ENCODE assay signal across 10 cellular contexts in the genomic region with DNA sequence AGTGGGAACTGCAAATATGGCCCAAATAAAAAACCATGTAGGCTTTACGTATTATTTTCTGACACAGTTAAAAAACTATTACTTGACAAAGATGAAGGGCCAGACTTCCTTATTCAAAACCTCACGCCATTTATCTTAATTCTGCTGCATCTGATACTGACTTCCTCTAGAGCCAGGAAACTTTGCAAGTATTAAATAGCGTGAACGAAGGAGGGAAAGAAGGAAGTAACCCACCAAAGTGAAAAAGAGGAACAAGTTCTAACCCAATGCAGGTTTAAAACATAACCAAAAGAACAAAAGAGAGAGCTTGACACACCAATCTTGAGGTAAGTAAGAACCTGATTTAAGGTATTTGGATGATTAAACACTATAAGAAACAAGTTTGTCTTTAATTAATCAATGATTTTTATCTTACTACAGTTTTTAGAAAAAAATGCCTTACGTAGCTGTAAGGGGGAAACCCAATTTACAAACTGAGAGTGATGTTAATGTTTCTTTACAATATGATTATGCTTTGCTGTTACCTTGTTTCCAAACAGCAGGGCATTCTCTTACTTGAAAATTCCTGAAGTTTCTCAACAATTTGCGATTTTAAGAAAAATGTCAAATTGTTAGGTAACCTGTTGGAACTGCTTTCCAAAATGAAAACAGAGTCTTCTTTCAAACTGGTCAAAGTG. TPM values are rescaled to one million over a fixed set of nuclear protein-coding genes. Genes with fewer than 3 reads are reported as not detected.
DNase-seq lines count a peak whose midpoint lies in the region; ATAC-seq and TF ChIP-seq lines count a peak whose summit lies in the region.
"Had no signal": no experiment of that assay in that cellular context is flagged by ENCODE, and none has a peak within 500 bp of the region (broad histone marks: within the 10 kb centered on the region; RNA-seq: fewer than 3 reads in every experiment).

GAPT (plus strand) TSS at position 220 of the 677 bp plus-strand sequence. CDS start 3,102 bp downstream, outside the sequence.

- no peak within 1 kb of the TSS for H3K4me2 ChIP-seq in SK-N-SH

- no peaks in the 10 kb centered on the region for H3K79me2 ChIP-seq in SK-N-SH (ENCODE audit: insufficient read depth)

- CTCF ChIA-PET in SK-N-SH (lab: Yijun Ruan, JAX): interaction anchor here (4.4 kb wide), 1 partner anchor 359 kb away, joined by 28 read pairs; no protein-coding TSS in a partner anchor

- POLR2A ChIA-PET in SK-N-SH (lab: Yijun Ruan, JAX): no interaction called here

- no peak within 1 kb of the TSS for H2AFZ ChIP-seq in SK-N-SH (ENCODE audit: low read depth)

- no peaks in the 10 kb centered on the region for H3K27me3 ChIP-seq in spleen (replicated peaks in 1 of 7)
- H3K27me3 ChIP-seq in SK-N-SH (ENCODE audit: insufficient read depth): no peaks in the 10 kb centered on the region

- H3K27ac ChIP-seq in spleen (peak within 1 kb of the TSS; percentile 44 to 87 (median 78)), SK-N-SH (ENCODE audit: low read depth in 2 of 2, low read length in 1 of 2) (no peak within 1 kb of the TSS)

- H4K20me1 ChIP-seq in SK-N-SH (ENCODE audit: insufficient read depth): no peaks in the 10 kb centered on the region

- no peak for TF ChIP-seq EP300 in SK-N-SH (IDR thresholded peaks at IDR 0.05; ENCODE audit: borderline replicate concordance in 1 of 2, low read depth in 1 of 2, low read length in 1 of 2)

- TF ChIP-seq CTCF in spleen (IDR thresholded peaks at IDR 0.05 in 8 of 11, conservative IDR thresholded peaks at IDR 0.05 in 3 of 11) (no peak), SK-N-SH (IDR thresholded peaks at IDR 0.05) (no peak)

- H3K9me2 ChIP-seq in SK-N-SH: no peaks in the 10 kb centered on the region

- no peak within 1 kb of the TSS for H3K9ac ChIP-seq in SK-N-SH

- 16 to 28% (median 18%) methylated on average over 6 of the region's 6 CpGs for WGBS in spleen, 5 donors
- 67% methylated on average over 6 of the region's 6 CpGs for WGBS in SK-N-SH (ENCODE audit: low lambda C conversion rate)

- H3K9me3 ChIP-seq in spleen (no peaks in the 10 kb centered on the region), SK-N-SH (no peaks in the 10 kb centered on the region)

- ATAC-seq in GM19397 (IDR thresholded peaks at IDR 0.05; ENCODE audit: unreplicated experiment) (peak; percentile 60), HG03095 (IDR thresholded peaks at IDR 0.05; ENCODE audit: unreplicated experiment) (peak; percentile 85)
- ATAC-seq: activated CD8-positive, alpha-beta T cell treated with anti-CD3 and anti-CD28 coated beads, Interleukin-2, amount 10 ng/mL, durations not matched to agents 7 days and 5 days had no signal

- peak in 1 of 3 donors; percentile 41 for TF ChIP-seq POLR2A in spleen (IDR thresholded peaks at IDR 0.05)

- intact Hi-C loops in spleen (cut with DNase I; ENCODE audit: low total_unique reads): loop anchor here (10.0 kb wide), 1 partner anchor 93 kb away; the partner anchor contains the start of gene RAB3C

- peak; percentile 91 for DNase-seq in SKM-1 (lab: John Stamatoyannopoulos, UW; ENCODE audit: unreplicated experiment)
- no peak for DNase-seq in spleen
- no peak for DNase-seq in SK-N-SH
- no peak for DNase-seq in activated T-cell treated with anti-CD3 and anti-CD28 coated beads for 4 hours
- DNase-seq in NK-92 (lab: John Stamatoyannopoulos, UW; ENCODE audit: unreplicated experiment): no peak
- no peak for DNase-seq in NCI-H187 (lab: John Stamatoyannopoulos, UW)
- DNase-seq: activated CD8-positive, alpha-beta T cell treated with anti-CD3 and anti-CD28 coated beads, Interleukin-2, amount 10 ng/mL, durations not matched to agents 7 days and 5 days; NCI-H2029 had no signal

- H3K4me1 ChIP-seq in spleen (peaks cover 0 to 50% (median 17%) of the 10 kb centered on the region in 6 donors), SK-N-SH (ENCODE audit: control insufficient read depth in 1 of 2, insufficient read depth in 2 of 2, low read depth in 1 of 2, low read length in 1 of 2) (no peaks in the 10 kb centered on the region; a peak in 1 of 4 replicates)

- peaks cover 0 to 21% (median 4%) of the 10 kb centered on the region in 6 donors for H3K36me3 ChIP-seq in spleen
- H3K36me3 ChIP-seq in SK-N-SH (replicated peaks in 1 of 2; ENCODE audit: control insufficient read depth in 1 of 2, insufficient read depth in 2 of 2, low read length in 1 of 2): no peaks in the 10 kb centered on the region

- TF ChIP-seq RAD21 in SK-N-SH (IDR thresholded peaks at IDR 0.05; ENCODE audit: low read length): no peak

- H3F3A ChIP-seq in SK-N-SH (replicated peaks; ENCODE audit: insufficient read depth): no peaks in the 10 kb centered on the region

- H3K4me3 ChIP-seq in spleen: peak within 1 kb of the TSS in 7 of 8 donors; percentile 13 to 58 (median 26)
- no peak within 1 kb of the TSS for H3K4me3 ChIP-seq in SK-N-SH (ENCODE audit: low read depth in 2 of 2, low read length in 1 of 2)

TF ChIP-seq in SK-N-SH, 30 proteins besides CTCF, POLR2A, EP300 and RAD21:
- TF ChIP-seq, protein P1, sequence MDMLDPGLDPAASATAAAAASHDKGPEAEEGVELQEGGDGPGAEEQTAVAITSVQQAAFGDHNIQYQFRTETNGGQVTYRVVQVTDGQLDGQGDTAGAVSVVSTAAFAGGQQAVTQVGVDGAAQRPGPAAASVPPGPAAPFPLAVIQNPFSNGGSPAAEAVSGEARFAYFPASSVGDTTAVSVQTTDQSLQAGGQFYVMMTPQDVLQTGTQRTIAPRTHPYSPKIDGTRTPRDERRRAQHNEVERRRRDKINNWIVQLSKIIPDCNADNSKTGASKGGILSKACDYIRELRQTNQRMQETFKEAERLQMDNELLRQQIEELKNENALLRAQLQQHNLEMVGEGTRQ (IDR thresholded peaks at IDR 0.05; ENCODE audit: borderline replicate concordance, low read depth, low read length): no peak
- no peak for TF ChIP-seq ZBTB33 (IDR thresholded peaks at IDR 0.05; ENCODE audit: borderline replicate concordance, low read depth)
- no peak for TF ChIP-seq FOXM1 (IDR thresholded peaks at IDR 0.05; ENCODE audit: low read depth)
- TF ChIP-seq JUND (IDR thresholded peaks at IDR 0.05): no peak
- TF ChIP-seq TEAD4 (IDR thresholded peaks at IDR 0.05; ENCODE audit: borderline replicate concordance, insufficient read depth): no peak
- TF ChIP-seq FOSL2 (IDR thresholded peaks at IDR 0.05; ENCODE audit: borderline replicate concordance, low read depth): no peak
- no peak for TF ChIP-seq GATA2 (CRISPR knock-in tag; IDR thresholded peaks at IDR 0.05)
- no peak for TF ChIP-seq POLR2AphosphoS5 (IDR thresholded peaks at IDR 0.05; ENCODE audit: low read depth, low read length)
- no peak for TF ChIP-seq CHD2 (IDR thresholded peaks at IDR 0.05; ENCODE audit: low read length, partially characterized antibody)
- no peak for TF ChIP-seq ELF1 (IDR thresholded peaks at IDR 0.05)
- no peak for TF ChIP-seq SMC3 (IDR thresholded peaks at IDR 0.05; ENCODE audit: low read depth, low read length)
- no peak for TF ChIP-seq NRF1 (IDR thresholded peaks at IDR 0.05; ENCODE audit: low read depth, low read length)
- TF ChIP-seq EZH2phosphoT487 (IDR thresholded peaks at IDR 0.05; ENCODE audit: borderline replicate concordance, low read depth): no peak
- TF ChIP-seq, protein P2, sequence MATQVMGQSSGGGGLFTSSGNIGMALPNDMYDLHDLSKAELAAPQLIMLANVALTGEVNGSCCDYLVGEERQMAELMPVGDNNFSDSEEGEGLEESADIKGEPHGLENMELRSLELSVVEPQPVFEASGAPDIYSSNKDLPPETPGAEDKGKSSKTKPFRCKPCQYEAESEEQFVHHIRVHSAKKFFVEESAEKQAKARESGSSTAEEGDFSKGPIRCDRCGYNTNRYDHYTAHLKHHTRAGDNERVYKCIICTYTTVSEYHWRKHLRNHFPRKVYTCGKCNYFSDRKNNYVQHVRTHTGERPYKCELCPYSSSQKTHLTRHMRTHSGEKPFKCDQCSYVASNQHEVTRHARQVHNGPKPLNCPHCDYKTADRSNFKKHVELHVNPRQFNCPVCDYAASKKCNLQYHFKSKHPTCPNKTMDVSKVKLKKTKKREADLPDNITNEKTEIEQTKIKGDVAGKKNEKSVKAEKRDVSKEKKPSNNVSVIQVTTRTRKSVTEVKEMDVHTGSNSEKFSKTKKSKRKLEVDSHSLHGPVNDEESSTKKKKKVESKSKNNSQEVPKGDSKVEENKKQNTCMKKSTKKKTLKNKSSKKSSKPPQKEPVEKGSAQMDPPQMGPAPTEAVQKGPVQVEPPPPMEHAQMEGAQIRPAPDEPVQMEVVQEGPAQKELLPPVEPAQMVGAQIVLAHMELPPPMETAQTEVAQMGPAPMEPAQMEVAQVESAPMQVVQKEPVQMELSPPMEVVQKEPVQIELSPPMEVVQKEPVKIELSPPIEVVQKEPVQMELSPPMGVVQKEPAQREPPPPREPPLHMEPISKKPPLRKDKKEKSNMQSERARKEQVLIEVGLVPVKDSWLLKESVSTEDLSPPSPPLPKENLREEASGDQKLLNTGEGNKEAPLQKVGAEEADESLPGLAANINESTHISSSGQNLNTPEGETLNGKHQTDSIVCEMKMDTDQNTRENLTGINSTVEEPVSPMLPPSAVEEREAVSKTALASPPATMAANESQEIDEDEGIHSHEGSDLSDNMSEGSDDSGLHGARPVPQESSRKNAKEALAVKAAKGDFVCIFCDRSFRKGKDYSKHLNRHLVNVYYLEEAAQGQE (IDR thresholded peaks at IDR 0.05; ENCODE audit: low read depth, low read length): no peak
- no peak for TF ChIP-seq SIN3A (IDR thresholded peaks at IDR 0.05; ENCODE audit: borderline replicate concordance, low read depth, low read length)
- no peak for TF ChIP-seq NFIC (IDR thresholded peaks at IDR 0.05; ENCODE audit: borderline replicate concordance)

RNA-seq across cellular contexts. Expression of gene GAPT, which starts in this region (rescaled TPM):
- total RNA-seq in spleen: 10 to 100 TPM; 19.3 to 49.6 (median 30.4) TPM
- polyA plus RNA-seq in spleen: 10 to 100 TPM; 39.0 to 56.0 (median 41.7) TPM
- not detected in 2 replicates for polyA plus RNA-seq in SK-N-SH (2012; rRNA removed)
- not detected in 2 replicates for polyA plus RNA-seq in SK-N-SH (2012; cell fraction: cytosol; rRNA removed)
- not detected in 2 replicates for polyA plus RNA-seq in SK-N-SH (2012; cell fraction: nucleus; rRNA removed)
- total RNA-seq: activated CD8-positive, alpha-beta T cell treated with anti-CD3 and anti-CD28 coated beads, Interleukin-2, amount 10 ng/mL, durations not matched to agents 7 days and 5 days had no signal

Comparison
In these comparisons a context has a peak if more than half of its experiments do, and no peak if none do; other contexts are left out.
1. RNA of gene GAPT (polyA plus RNA-seq): 39.0 to 56.0 TPM in spleen; not detected in SK-N-SH; every median in the first group is over 10 times any median in the second.
2. H3K27ac ChIP-seq: peak in spleen (8 of 8); none in SK-N-SH (0 of 2).
3. H3K4me3 ChIP-seq: peak in spleen (7 of 8); none in SK-N-SH (0 of 2).